23 cellular contexts compared by ENCODE assay signal in genomic region chr9:119360237-119360636, GRCh38. TPM values are rescaled to one million over a fixed set of nuclear protein-coding genes. Genes with fewer than 3 reads are reported as not detected.
"Had no signal": no experiment of that assay in that cellular context is flagged by ENCODE, and none has a peak within 500 bp of the region (broad histone marks: within the 10 kb centered on the region; RNA-seq: fewer than 3 reads in every experiment).

No MANE protein-coding gene starts in this region.

- ATAC-seq: effector memory CD8-positive, alpha-beta T cell; left colon; lower lobe of right lung; natural killer cell; right lobe of liver; stimulated activated naive B cell treated with anti-CD40 and anti-IgM and Interleukin-4, amounts not matched to agents 10 μg/mL and 1 μg/mL and 100 μg/mL, for 72 hours had no signal

- H3K4me3 ChIP-seq: coronary artery, left ventricle myocardium inferior, lower lobe of right lung, ovary, right lobe of liver, thoracic aorta, tibial nerve, vagina had no signal

- H3K27me3 Mint-ChIP-seq: effector memory CD8-positive, alpha-beta T cell had no signal

- H3K4me1 Mint-ChIP-seq: immature natural killer cell; natural killer cell; stimulated activated naive B cell treated with anti-CD40 and anti-IgM and Interleukin-4, amounts not matched to agents 10 μg/mL and 1 μg/mL and 100 μg/mL, for 72 hours had no signal

- H3K4me3 Mint-ChIP-seq: effector memory CD8-positive, alpha-beta T cell; immature natural killer cell; natural killer cell; stimulated activated naive B cell treated with anti-CD40 and anti-IgM and Interleukin-4, amounts not matched to agents 10 μg/mL and 1 μg/mL and 100 μg/mL, for 72 hours; stimulated activated naive CD8-positive, alpha-beta T cell treated with anti-CD3 and anti-CD28 coated beads, Interleukin-15, Interleukin-2, amounts not matched to agents 100 ng/mL and 50 ng/mL, for 24 hours had no signal

- H3K36me3 ChIP-seq: left ventricle myocardium inferior, lower lobe of right lung, ovary, right lobe of liver, thoracic aorta, tibial nerve, vagina had no signal

- H3K4me1 ChIP-seq: left ventricle myocardium inferior, lower lobe of right lung, right lobe of liver, tibial nerve, vagina had no signal

- DNase-seq: effector memory CD8-positive, alpha-beta T cell; head of caudate nucleus; immature natural killer cell; islet precursor cell; kidney glomerular epithelial cell; left colon; left ventricle myocardium inferior; lower lobe of right lung; natural killer cell; occipital lobe; ovary; right lobe of liver; small intestine; stimulated activated CD4-positive, alpha-beta T cell treated with anti-CD3 and anti-CD28 coated beads, Interleukin-15, amount 100 ng/mL, for 24 hours; stimulated activated CD4-positive, alpha-beta T cell treated with anti-CD3 and anti-CD28 coated beads, Interleukin-2, amount 100 ng/mL, for 48 hours; stimulated activated naive B cell treated with anti-CD40 and anti-IgM and Interleukin-4, amounts not matched to agents 10 μg/mL and 1 μg/mL and 100 μg/mL, for 72 hours had no signal

- H3K27me3 ChIP-seq: ovary, right lobe of liver, tibial nerve, vagina had no signal

- H3K36me3 Mint-ChIP-seq: immature natural killer cell; natural killer cell; stimulated activated naive B cell treated with anti-CD40 and anti-IgM and Interleukin-4, amounts not matched to agents 10 μg/mL and 1 μg/mL and 100 μg/mL, for 72 hours had no signal

- H3K27ac Mint-ChIP-seq: effector memory CD8-positive, alpha-beta T cell; immature natural killer cell; natural killer cell; progenitor cell of endocrine pancreas; stimulated activated naive B cell treated with anti-CD40 and anti-IgM and Interleukin-4, amounts not matched to agents 10 μg/mL and 1 μg/mL and 100 μg/mL, for 72 hours; stimulated activated naive CD8-positive, alpha-beta T cell treated with anti-CD3 and anti-CD28 coated beads, Interleukin-15, Interleukin-2, amounts not matched to agents 100 ng/mL and 50 ng/mL, for 24 hours had no signal

- H3K27ac ChIP-seq: coronary artery, left ventricle myocardium inferior, lower lobe of right lung, ovary, right lobe of liver, thoracic aorta, tibial nerve, vagina had no signal

- H3K9me3 ChIP-seq: left ventricle myocardium inferior, lower lobe of right lung, ovary, right lobe of liver, thoracic aorta, tibial nerve, vagina had no signal

RNA-seq across cellular contexts. Expression of gene BRINP1, which starts 9.0 kb away (rescaled TPM):
- total RNA-seq: mononuclear cell, natural killer cell, tibial nerve had no signal
- polyA plus RNA-seq: immature natural killer cell had no signal
